ENCODE assay signal across 13 cellular contexts in the genomic region with DNA sequence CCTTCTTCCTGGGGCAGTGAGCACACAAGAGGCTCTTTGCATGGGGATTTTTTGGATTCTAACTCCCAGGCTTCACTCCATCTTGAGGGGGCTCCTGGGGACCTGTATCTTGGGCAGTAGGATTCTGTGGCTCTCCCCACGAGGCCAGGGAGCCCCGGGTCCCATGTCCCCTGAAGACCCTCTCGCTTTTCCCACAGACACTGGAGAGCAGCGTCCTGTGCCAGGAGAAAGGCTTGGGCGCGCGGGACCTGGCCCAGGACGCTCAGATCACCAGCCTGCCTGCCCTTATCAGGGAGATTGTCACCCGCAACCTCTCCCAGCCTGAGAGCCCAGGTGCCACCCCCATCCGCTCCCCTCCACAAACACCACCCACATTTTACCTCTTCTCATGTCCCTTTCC. TPM values are rescaled to one million over a fixed set of nuclear protein-coding genes. Genes with fewer than 3 reads are reported as not detected.
DNase-seq lines count a peak whose midpoint lies in the region; ATAC-seq and TF ChIP-seq lines count a peak whose summit lies in the region.
"Had no signal": no experiment of that assay in that cellular context is flagged by ENCODE, and none has a peak within 500 bp of the region (broad histone marks: within the 10 kb centered on the region; RNA-seq: fewer than 3 reads in every experiment).

No MANE protein-coding gene starts in this region.

- H3K4me2 ChIP-seq in Loucy (ENCODE audit: low read depth, low read length, poor library complexity, severe bottlenecking) = peak overlapping the region; percentile 87

- H2AFZ ChIP-seq in Loucy (ENCODE audit: low read length) = no peak overlapping the region; the same call in 1 of the 2 replicates

- no peaks in the 10 kb centered on the region for H3F3A ChIP-seq in Loucy (ENCODE audit: low read depth)

- no peaks in the 10 kb centered on the region for H3K9me2 ChIP-seq in Loucy (replicated peaks; ENCODE audit: low read depth, low read length)

- H3K4me3 ChIP-seq in Loucy (ENCODE audit: low read length, poor library complexity, severe bottlenecking) = peak overlapping the region; percentile 76
- peak overlapping the region; percentile 76 for H3K4me3 ChIP-seq in endodermal cell (ENCODE audit: low read length)
- H3K4me3 ChIP-seq: K562, right atrium auricular region had no signal

- ATAC-seq in HG02970 (IDR thresholded peaks at IDR 0.05; ENCODE audit: low FRiP score, unreplicated experiment) = no peak

- H3K27ac ChIP-seq in endodermal cell (ENCODE audit: low read depth, low read length) = no peak overlapping the region
- H3K27ac ChIP-seq: right atrium auricular region, VCaP had no signal

- DNase-seq in GM10266 (ENCODE audit: extremely low spot score) (peak; percentile 27), endodermal cell (peak; percentile 41), neural crest cell (ENCODE audit: low read depth, low spot score) (no peak), NCI-H146 (lab: John Stamatoyannopoulos, UW) (no peak), amygdala (lab: John Stamatoyannopoulos, UW) (no peak)
- DNase-seq: amniotic stem cell, NCI-H187 had no signal

- no peak overlapping the region for H3K27ac Mint-ChIP-seq in endodermal cell
- H3K27ac Mint-ChIP-seq in neural crest cell (ENCODE audit: unreplicated experiment) = no peak overlapping the region

- H3K9ac ChIP-seq in Loucy (ENCODE audit: low read depth, low read length, poor library complexity, severe bottlenecking) (peak overlapping the region; percentile 67), endodermal cell (ENCODE audit: extremely low read depth, low read length, poor library complexity, severe bottlenecking) (no peak overlapping the region)

- H3K36me3 ChIP-seq in Loucy (ENCODE audit: insufficient read depth, low read length) = no peaks in the 10 kb centered on the region
- H3K36me3 ChIP-seq in endodermal cell (ENCODE audit: control insufficient read depth, insufficient read depth, low read length) = no peaks in the 10 kb centered on the region
- H3K36me3 ChIP-seq: right atrium auricular region had no signal

- H3K9me3 Mint-ChIP-seq in endodermal cell (no peaks in the 10 kb centered on the region), neural crest cell (no peaks in the 10 kb centered on the region)
- H3K9me3 Mint-ChIP-seq: CD14-positive monocyte had no signal

- no peaks in the 10 kb centered on the region for H4K20me1 ChIP-seq in Loucy (ENCODE audit: insufficient read depth, low read length, poor library complexity, severe bottlenecking)

- H3K27me3 Mint-ChIP-seq in endodermal cell (ENCODE audit: insufficient read depth) = no peaks in the 10 kb centered on the region
- no peaks in the 10 kb centered on the region for H3K27me3 Mint-ChIP-seq in neural crest cell (ENCODE audit: low read depth)

- 87 to 92% methylated on average over 7 to 10 of the region's 10 CpGs for WGBS in endodermal cell (ENCODE audit: insufficient coverage in 1 of 2, insufficient read length in 1 of 2), 2 experiments

- TF ChIP-seq CTCF in GM10266 (IDR thresholded peaks at IDR 0.05; ENCODE audit: control insufficient read depth, insufficient read depth, low read depth, missing control alignments) (no peak), Loucy (conservative IDR thresholded peaks at IDR 0.05; ENCODE audit: low read length) (no peak), endodermal cell (conservative IDR thresholded peaks at IDR 0.05) (no peak), neural crest cell (conservative IDR thresholded peaks at IDR 0.05) (no peak)

- peaks cover 7% of the 10 kb centered on the region; the same call in 1 of the 2 replicates for H3K79me2 ChIP-seq in Loucy (ENCODE audit: insufficient read depth, low read length)

- H3K4me1 Mint-ChIP-seq in endodermal cell (peaks cover 14% of the 10 kb centered on the region), neural crest cell (peaks cover 56% of the 10 kb centered on the region)

- H3K9me3 ChIP-seq in Loucy (ENCODE audit: insufficient read depth, low read depth, low read length) (no peaks in the 10 kb centered on the region), endodermal cell (ENCODE audit: control insufficient read depth, low read length) (no peaks in the 10 kb centered on the region)
- H3K9me3 ChIP-seq: right atrium auricular region had no signal

- H3K4me3 Mint-ChIP-seq in endodermal cell = peak overlapping the region; percentile 64
- peak overlapping the region; percentile 78 for H3K4me3 Mint-ChIP-seq in neural crest cell
- H3K4me3 Mint-ChIP-seq: CD14-positive monocyte had no signal

- H3K27me3 ChIP-seq in Loucy (ENCODE audit: insufficient read depth, low read length, poor library complexity, severe bottlenecking) = no peaks in the 10 kb centered on the region
- H3K27me3 ChIP-seq in endodermal cell (ENCODE audit: control insufficient read depth, insufficient read depth, low read length, poor library complexity, severe bottlenecking) = no peaks in the 10 kb centered on the region
- H3K27me3 ChIP-seq: right atrium auricular region had no signal

- H3K4me1 ChIP-seq in Loucy (ENCODE audit: insufficient read depth, low read length, poor library complexity, severe bottlenecking) (peaks cover 23% of the 10 kb centered on the region), endodermal cell (ENCODE audit: control insufficient read depth, insufficient read depth, low read length) (peaks cover 7% of the 10 kb centered on the region)

- H3K36me3 Mint-ChIP-seq in endodermal cell (ENCODE audit: low read depth) = peaks cover 4% of the 10 kb centered on the region
- no peaks in the 10 kb centered on the region for H3K36me3 Mint-ChIP-seq in neural crest cell (ENCODE audit: low read depth)

RNA-seq across cellular contexts. Expression of a gene that starts 0.7 kb away (rescaled TPM):
- total RNA-seq in endodermal cell = 10 to 100 TPM; 58.4 to 61.8 TPM
- polyA plus RNA-seq in endodermal cell (2013, experiment 1 of 2) = 38.9 TPM
- 33.9 TPM for polyA plus RNA-seq in endodermal cell (2013, experiment 2 of 2)
- 52.6 and 54.1 TPM in 2 replicates for total RNA-seq in neural crest cell

RNA-seq across cellular contexts. Expression of a gene that starts 26.7 kb away (rescaled TPM):
- total RNA-seq in endodermal cell = 1,000 to 10,000 TPM; 2,483 to 3,611 TPM
- 11,872 TPM for polyA plus RNA-seq in endodermal cell (2013, experiment 1 of 2)
- 14,577 TPM for polyA plus RNA-seq in endodermal cell (2013, experiment 2 of 2)
- total RNA-seq in neural crest cell = 2,478 and 3,042 TPM in 2 replicates
- total RNA-seq: right atrium auricular region had no signal
- polyA plus RNA-seq: CD14-positive monocyte had no signal

RNA-seq across cellular contexts. Expression of a gene that starts 58.0 kb away (rescaled TPM):
- total RNA-seq in endodermal cell (100 to 1,000 TPM; 120 to 170 TPM), neural crest cell (81.6 and 83.4 TPM in 2 replicates)
- 187 TPM for polyA plus RNA-seq in endodermal cell (2013, experiment 1 of 2)
- polyA plus RNA-seq in endodermal cell (2013, experiment 2 of 2) = 180 TPM
- total RNA-seq: K562 had no signal
- polyA plus RNA-seq: CD14-positive monocyte, K562 had no signal

Comparison
In these comparisons a context has a peak if more than half of its experiments do, and no peak if none do; other contexts are left out.
1. DNase-seq: peak in GM10266 (single experiment) and endodermal cell (single experiment); none in neural crest cell (single experiment), NCI-H146 (single experiment) and amygdala (0 of 56).